9 cellular contexts compared by ENCODE assay signal in genomic region chr3:162263596-162263995, GRCh38.
"Had no signal": no experiment of that assay in that cellular context is flagged by ENCODE, and none has a peak within 500 bp of the region (broad histone marks: within the 10 kb centered on the region; RNA-seq: fewer than 3 reads in every experiment).

No MANE protein-coding gene starts in this region.

- H3K27ac ChIP-seq: KMS-11 had no signal

- ATAC-seq: GM23338, HCT116 had no signal

- H3K9me3 Mint-ChIP-seq: GM23338, HFFc6 had no signal

- H3K4me2 ChIP-seq: GM23338, KMS-11 had no signal

- H3K4me1 ChIP-seq: HAP-1 had no signal

- DNase-seq: H7, HFFc6, IMR-90, KBM-7 had no signal

- H3K9me3 ChIP-seq: HAP-1 had no signal

- H3K36me3 ChIP-seq: HAP-1 had no signal

- H3K4me3 ChIP-seq: GM23338, HAP-1 had no signal

- FAIRE-seq: HTR-8/SVneo had no signal

- H3K27ac Mint-ChIP-seq: GM23338, HFFc6 had no signal

- H3K9ac ChIP-seq: KMS-11 had no signal

- H3K4me1 Mint-ChIP-seq: GM23338 had no signal

- H2AFZ ChIP-seq: GM23338 had no signal

- H3K4me3 Mint-ChIP-seq: GM23338, HFFc6 had no signal
